13 cellular contexts compared by ENCODE assay signal in the genomic region with DNA sequence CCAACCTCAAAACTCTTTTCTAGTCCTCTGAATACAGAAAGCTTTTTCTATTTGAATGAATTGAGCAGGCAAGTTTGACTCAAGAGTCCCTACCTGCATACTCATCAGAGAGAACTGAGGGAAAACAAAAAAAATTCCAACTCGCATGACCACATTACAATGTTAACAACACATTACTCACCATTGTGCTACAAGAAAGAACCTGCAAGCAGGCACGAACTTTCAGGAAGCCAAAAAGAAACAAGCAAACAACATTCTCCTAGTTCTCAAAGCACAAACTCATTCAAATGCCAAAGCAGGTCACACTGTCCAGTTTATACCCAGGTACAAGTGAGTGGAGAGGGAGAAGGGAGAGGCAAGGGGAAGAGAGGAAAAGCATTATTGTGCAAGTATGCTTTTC. TPM values are rescaled to one million over a fixed set of nuclear protein-coding genes. Genes with fewer than 3 reads are reported as not detected.
DNase-seq lines count a peak whose midpoint lies in the region; TF ChIP-seq lines count a peak whose summit lies in the region.
"Had no signal": no experiment of that assay in that cellular context is flagged by ENCODE, and none has a peak within 500 bp of the region (broad histone marks: within the 10 kb centered on the region; RNA-seq: fewer than 3 reads in every experiment).

No MANE protein-coding gene starts in this region.

- peaks cover 2% of the 10 kb centered on the region for H3K27me3 Mint-ChIP-seq in activated T-helper 2 cell treated with anti-CD3 and anti-CD28 coated beads, Interferon-gamma antibody, Interleukin-2, Interleukin-4, amounts not matched to agents 10 μg/mL and 5 μg/mL and 100 μg/mL, durations not matched to agents 14 hours and 24 hours and 36 hours (ENCODE audit: low read depth)
- H3K27me3 Mint-ChIP-seq in type B pancreatic cell, result no peaks in the 10 kb centered on the region

- WGBS in lower leg skin, 2 donors, result 37 to 50% methylated on average over 2 of the region's 2 CpGs

- DNase-seq in activated naive CD4-positive, alpha-beta T cell treated with anti-CD3 and anti-CD28 coated beads, Interleukin-2, amount 50 U/mL, for 16 hours, result peak; percentile 20
- no peak for DNase-seq in activated naive CD4-positive, alpha-beta T cell (lab: John Stamatoyannopoulos, UW)
- DNase-seq in activated T-helper 2 cell treated with anti-CD3 and anti-CD28 coated beads, Interferon-gamma antibody, Interleukin-2, Interleukin-4, amounts not matched to agents 10 μg/mL and 5 μg/mL and 100 μg/mL, durations not matched to agents 14 hours and 24 hours and 36 hours (ENCODE audit: low spot score), result no peak
- DNase-seq in type B pancreatic cell (ENCODE audit: extremely low spot score, unreplicated experiment) (no peak), OCI-M2 (lab: John Stamatoyannopoulos, UW; ENCODE audit: unreplicated experiment) (no peak), retina (no peak), lower leg skin (ENCODE audit: low spot score in 2 of 2) (no peak)
- DNase-seq: activated CD8-positive, alpha-beta memory T cell treated with anti-CD3 and anti-CD28 coated beads for 24 hours; BE2C; NCI-H1048; Peyer's patch; stimulated activated CD8-positive, alpha-beta memory T cell treated with anti-CD3 and anti-CD28 coated beads, Interleukin-4, amount 100 ng/mL, for 48 hours had no signal

- peak overlapping the region; percentile 86 for H3K27ac Mint-ChIP-seq in activated T-helper 2 cell treated with anti-CD3 and anti-CD28 coated beads, Interferon-gamma antibody, Interleukin-2, Interleukin-4, amounts not matched to agents 10 μg/mL and 5 μg/mL and 100 μg/mL, durations not matched to agents 14 hours and 24 hours and 36 hours
- H3K27ac Mint-ChIP-seq in type B pancreatic cell, result peak overlapping the region; percentile 77

- intact Hi-C loops in activated T-helper 2 cell treated with anti-CD3 and anti-CD28 coated beads, Interferon-gamma antibody, Interleukin-2, Interleukin-4, amounts not matched to agents 10 μg/mL and 5 μg/mL and 100 μg/mL, durations not matched to agents 14 hours and 24 hours and 36 hours (cut with micrococcal nuclease), result loop anchor here (1.0 kb wide), 1 partner anchor 13 kb away; no protein-coding TSS in a partner anchor
- intact Hi-C loops in lower leg skin (cut with DNase I; ENCODE audit: low total_unique reads), result no loop called here

- H3K36me3 ChIP-seq in iPS-20b (ENCODE audit: insufficient read depth, low read depth, low read length), result peaks cover 19% of the 10 kb centered on the region

- H3K9me3 ChIP-seq in iPS-20b (ENCODE audit: insufficient read depth, low read depth, low read length), result no peaks in the 10 kb centered on the region
- H3K9me3 ChIP-seq: BE2C, Peyer's patch had no signal

- peaks cover 42% of the 10 kb centered on the region for H3K4me1 Mint-ChIP-seq in activated T-helper 2 cell treated with anti-CD3 and anti-CD28 coated beads, Interferon-gamma antibody, Interleukin-2, Interleukin-4, amounts not matched to agents 10 μg/mL and 5 μg/mL and 100 μg/mL, durations not matched to agents 14 hours and 24 hours and 36 hours (ENCODE audit: low read depth)
- peaks cover 13% of the 10 kb centered on the region for H3K4me1 Mint-ChIP-seq in type B pancreatic cell (ENCODE audit: unreplicated experiment)

- peaks cover 24% of the 10 kb centered on the region for H3K4me1 ChIP-seq in iPS-20b (ENCODE audit: insufficient read depth, low read length)

- no peak overlapping the region for H3K4me3 ChIP-seq in iPS-20b (ENCODE audit: low read length)
- H3K4me3 ChIP-seq in lower leg skin (ENCODE audit: low read depth, poor library complexity, severe bottlenecking), result no peak overlapping the region
- H3K4me3 ChIP-seq: Peyer's patch had no signal

- H3K9ac ChIP-seq in iPS-20b (ENCODE audit: low read depth, low read length), result peak overlapping the region; percentile 34

- peak overlapping the region; percentile 62 for H3K4me3 Mint-ChIP-seq in activated T-helper 2 cell treated with anti-CD3 and anti-CD28 coated beads, Interferon-gamma antibody, Interleukin-2, Interleukin-4, amounts not matched to agents 10 μg/mL and 5 μg/mL and 100 μg/mL, durations not matched to agents 14 hours and 24 hours and 36 hours (ENCODE audit: low read depth)
- H3K4me3 Mint-ChIP-seq in type B pancreatic cell, result peak overlapping the region; percentile 75

- peaks cover 33% of the 10 kb centered on the region for H3K36me3 Mint-ChIP-seq in activated T-helper 2 cell treated with anti-CD3 and anti-CD28 coated beads, Interferon-gamma antibody, Interleukin-2, Interleukin-4, amounts not matched to agents 10 μg/mL and 5 μg/mL and 100 μg/mL, durations not matched to agents 14 hours and 24 hours and 36 hours (ENCODE audit: low read depth)
- H3K36me3 Mint-ChIP-seq in type B pancreatic cell, result peaks cover 18% of the 10 kb centered on the region

- H3K27ac ChIP-seq in iPS-20b (ENCODE audit: low read length), result peak overlapping the region; percentile 39
- H3K27ac ChIP-seq: Peyer's patch had no signal

- TF ChIP-seq CTCF in type B pancreatic cell (conservative IDR thresholded peaks at IDR 0.05) (no peak), lower leg skin (IDR thresholded peaks at IDR 0.05) (no peak)

- H3K9me3 Mint-ChIP-seq in activated T-helper 2 cell treated with anti-CD3 and anti-CD28 coated beads, Interferon-gamma antibody, Interleukin-2, Interleukin-4, amounts not matched to agents 10 μg/mL and 5 μg/mL and 100 μg/mL, durations not matched to agents 14 hours and 24 hours and 36 hours, result no peaks in the 10 kb centered on the region
- no peaks in the 10 kb centered on the region for H3K9me3 Mint-ChIP-seq in type B pancreatic cell

- H3K27me3 ChIP-seq in iPS-20b (ENCODE audit: insufficient read depth, low read length), result no peaks in the 10 kb centered on the region
- H3K27me3 ChIP-seq: BE2C, Peyer's patch had no signal

- TF ChIP-seq POLR2A in lower leg skin (IDR thresholded peaks at IDR 0.05), result no peak

RNA-seq across cellular contexts. Expression of gene OTUD7B, which starts 14.6 kb away (rescaled TPM):
- 26.1 and 28.2 TPM in 2 replicates for total RNA-seq in activated T-helper 2 cell treated with anti-CD3 and anti-CD28 coated beads, Interferon-gamma antibody, Interleukin-2, Interleukin-4, amounts not matched to agents 10 μg/mL and 5 μg/mL and 100 μg/mL, durations not matched to agents 14 hours and 24 hours and 36 hours
- total RNA-seq in type B pancreatic cell (ENCODE audit: low replicate concordance), result 31.6 and 35.9 TPM in 2 replicates
- total RNA-seq in lower leg skin, result 10 to 100 TPM; 16.9 to 21.4 (median 18.4) TPM

RNA-seq across cellular contexts. Expression of gene MTMR11, which starts 59.2 kb away (rescaled TPM):
- 5.2 and 5.5 TPM in 2 replicates for total RNA-seq in activated T-helper 2 cell treated with anti-CD3 and anti-CD28 coated beads, Interferon-gamma antibody, Interleukin-2, Interleukin-4, amounts not matched to agents 10 μg/mL and 5 μg/mL and 100 μg/mL, durations not matched to agents 14 hours and 24 hours and 36 hours
- 21.0 and 33.1 TPM in 2 replicates for total RNA-seq in type B pancreatic cell (ENCODE audit: low replicate concordance)
- 10 to 100 TPM; 15.6 to 21.4 (median 19.0) TPM for total RNA-seq in lower leg skin
